1 cellular context compared by ENCODE assay signal in the genomic region with DNA sequence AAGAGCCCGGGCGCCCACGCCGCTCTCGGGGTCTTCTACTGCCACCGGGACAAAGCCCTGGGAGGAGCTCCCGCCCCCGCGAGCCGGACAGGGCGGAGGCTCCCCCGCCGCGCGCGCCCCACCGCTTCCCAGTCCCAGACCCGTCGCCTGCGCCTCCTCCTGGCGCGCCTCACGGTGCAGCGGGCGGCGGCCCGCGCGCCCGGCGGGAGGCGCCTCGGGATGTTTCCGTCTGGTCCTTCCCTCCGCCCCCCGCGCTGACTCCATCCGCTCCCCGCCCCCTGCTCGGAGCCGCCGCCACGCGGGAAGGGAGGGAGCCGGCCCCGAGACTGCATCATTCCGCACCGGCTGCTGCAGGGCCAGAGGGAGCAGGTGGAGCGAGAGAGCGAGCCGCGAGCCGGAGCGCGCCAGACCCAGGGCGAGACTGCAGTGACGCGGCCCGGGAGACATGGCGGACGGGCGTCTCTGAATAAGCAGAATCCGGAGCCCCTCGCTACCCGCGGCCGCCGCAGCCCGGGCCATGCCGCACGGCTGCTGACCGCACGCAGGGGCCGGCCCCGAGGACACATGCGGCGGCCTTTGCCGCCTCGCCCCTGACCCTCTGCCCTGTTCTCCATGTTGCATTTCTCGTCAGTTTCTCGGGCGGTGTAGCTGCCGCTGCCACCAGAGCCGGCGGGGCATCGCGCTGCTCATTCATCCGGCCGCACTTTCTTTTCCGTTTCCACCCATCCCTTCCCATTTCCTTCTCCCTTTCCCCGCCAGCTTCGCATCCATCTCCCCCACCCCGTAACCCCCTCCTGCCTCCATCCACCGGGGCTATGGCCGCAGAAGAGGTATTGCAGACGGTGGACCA.
TF ChIP-seq lines count a peak whose summit lies in the region.

TSS of gene BICD1 (plus strand) at position 331 of the 850 bp plus-strand sequence. CDS start at position 816, 485 bp downstream.

TF ChIP-seq in HEK293, 187 proteins besides CTCF, POLR2A, EP300 and RAD21 (continued from another document and continues in another):
- TF ChIP-seq, protein P1, sequence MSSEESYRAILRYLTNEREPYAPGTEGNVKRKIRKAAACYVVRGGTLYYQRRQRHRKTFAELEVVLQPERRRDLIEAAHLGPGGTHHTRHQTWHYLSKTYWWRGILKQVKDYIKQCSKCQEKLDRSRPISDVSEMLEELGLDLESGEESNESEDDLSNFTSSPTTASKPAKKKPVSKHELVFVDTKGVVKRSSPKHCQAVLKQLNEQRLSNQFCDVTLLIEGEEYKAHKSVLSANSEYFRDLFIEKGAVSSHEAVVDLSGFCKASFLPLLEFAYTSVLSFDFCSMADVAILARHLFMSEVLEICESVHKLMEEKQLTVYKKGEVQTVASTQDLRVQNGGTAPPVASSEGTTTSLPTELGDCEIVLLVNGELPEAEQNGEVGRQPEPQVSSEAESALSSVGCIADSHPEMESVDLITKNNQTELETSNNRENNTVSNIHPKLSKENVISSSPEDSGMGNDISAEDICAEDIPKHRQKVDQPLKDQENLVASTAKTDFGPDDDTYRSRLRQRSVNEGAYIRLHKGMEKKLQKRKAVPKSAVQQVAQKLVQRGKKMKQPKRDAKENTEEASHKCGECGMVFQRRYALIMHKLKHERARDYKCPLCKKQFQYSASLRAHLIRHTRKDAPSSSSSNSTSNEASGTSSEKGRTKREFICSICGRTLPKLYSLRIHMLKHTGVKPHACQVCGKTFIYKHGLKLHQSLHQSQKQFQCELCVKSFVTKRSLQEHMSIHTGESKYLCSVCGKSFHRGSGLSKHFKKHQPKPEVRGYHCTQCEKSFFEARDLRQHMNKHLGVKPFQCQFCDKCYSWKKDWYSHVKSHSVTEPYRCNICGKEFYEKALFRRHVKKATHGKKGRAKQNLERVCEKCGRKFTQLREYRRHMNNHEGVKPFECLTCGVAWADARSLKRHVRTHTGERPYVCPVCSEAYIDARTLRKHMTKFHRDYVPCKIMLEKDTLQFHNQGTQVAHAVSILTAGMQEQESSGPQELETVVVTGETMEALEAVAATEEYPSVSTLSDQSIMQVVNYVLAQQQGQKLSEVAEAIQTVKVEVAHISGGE (tag by site-specific recombination; conservative IDR thresholded peaks at IDR 0.05; ENCODE audit: low read depth): peak; percentile 58; the same call in 1 of the 2 replicates
- TF ChIP-seq ZBTB1 (tag by site-specific recombination; IDR thresholded peaks at IDR 0.05): no peak
- peak; percentile 52; the same call in 1 of the 2 replicates for TF ChIP-seq ZFP69B (tag by site-specific recombination; IDR thresholded peaks at IDR 0.05)
- no peak for TF ChIP-seq GLI4 (tag by site-specific recombination; IDR thresholded peaks at IDR 0.05)
- 0 out of 2 replicates have a peak, but pooled peaks have one; percentile 74 for TF ChIP-seq YY2 (tag by site-specific recombination; IDR thresholded peaks at IDR 0.05)
- no peak for TF ChIP-seq ZNF292 (tag by site-specific recombination; IDR thresholded peaks at IDR 0.05; ENCODE audit: borderline replicate concordance, low read depth)
- no peak; the same call in 1 of the 2 replicates for TF ChIP-seq OVOL3 (tag by site-specific recombination; IDR thresholded peaks at IDR 0.05)
- TF ChIP-seq, protein P2, sequence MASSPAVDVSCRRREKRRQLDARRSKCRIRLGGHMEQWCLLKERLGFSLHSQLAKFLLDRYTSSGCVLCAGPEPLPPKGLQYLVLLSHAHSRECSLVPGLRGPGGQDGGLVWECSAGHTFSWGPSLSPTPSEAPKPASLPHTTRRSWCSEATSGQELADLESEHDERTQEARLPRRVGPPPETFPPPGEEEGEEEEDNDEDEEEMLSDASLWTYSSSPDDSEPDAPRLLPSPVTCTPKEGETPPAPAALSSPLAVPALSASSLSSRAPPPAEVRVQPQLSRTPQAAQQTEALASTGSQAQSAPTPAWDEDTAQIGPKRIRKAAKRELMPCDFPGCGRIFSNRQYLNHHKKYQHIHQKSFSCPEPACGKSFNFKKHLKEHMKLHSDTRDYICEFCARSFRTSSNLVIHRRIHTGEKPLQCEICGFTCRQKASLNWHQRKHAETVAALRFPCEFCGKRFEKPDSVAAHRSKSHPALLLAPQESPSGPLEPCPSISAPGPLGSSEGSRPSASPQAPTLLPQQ (tag by site-specific recombination; IDR thresholded peaks at IDR 0.05): peak; percentile 82
- no peak; the same call in 1 of the 2 replicates for TF ChIP-seq ZNF785 (tag by site-specific recombination; IDR thresholded peaks at IDR 0.05)
- TF ChIP-seq KLF9 (tag by site-specific recombination; IDR thresholded peaks at IDR 0.05; ENCODE audit: low read depth): peak; percentile 82
- no peak for TF ChIP-seq ZBTB7A (tag by site-specific recombination; IDR thresholded peaks at IDR 0.05; ENCODE audit: low read depth)
- no peak for TF ChIP-seq SALL2 (tag by site-specific recombination; IDR thresholded peaks at IDR 0.05; ENCODE audit: borderline replicate concordance)
- TF ChIP-seq ZNF354C (tag by site-specific recombination; IDR thresholded peaks at IDR 0.05; ENCODE audit: borderline replicate concordance, low read depth): no peak
- no peak for TF ChIP-seq REPIN1 (tag by site-specific recombination; IDR thresholded peaks at IDR 0.05; ENCODE audit: low read depth)
- no peak for TF ChIP-seq ZNF768 (tag by site-specific recombination; IDR thresholded peaks at IDR 0.05)
- TF ChIP-seq ZNF701 (tag by site-specific recombination; IDR thresholded peaks at IDR 0.05): no peak
- TF ChIP-seq ZNF214 (tag by site-specific recombination; IDR thresholded peaks at IDR 0.05; ENCODE audit: borderline replicate concordance): no peak
- TF ChIP-seq ZSCAN23 (tag by site-specific recombination; IDR thresholded peaks at IDR 0.05): no peak
- TF ChIP-seq ZNF112 (tag by site-specific recombination; IDR thresholded peaks at IDR 0.05): no peak
- TF ChIP-seq ZNF530 (tag by site-specific recombination; IDR thresholded peaks at IDR 0.05; ENCODE audit: low read depth): no peak
- TF ChIP-seq ZNF776 (tag by site-specific recombination; IDR thresholded peaks at IDR 0.05; ENCODE audit: borderline replicate concordance): no peak
- peak; percentile 73; the same call in 1 of the 2 replicates for TF ChIP-seq KLF8 (tag by site-specific recombination; IDR thresholded peaks at IDR 0.05)
- no peak for TF ChIP-seq PRDM4 (tag by site-specific recombination; IDR thresholded peaks at IDR 0.05)
- TF ChIP-seq ZNF311 (tag by site-specific recombination; IDR thresholded peaks at IDR 0.05; ENCODE audit: borderline replicate concordance): no peak
- TF ChIP-seq ZNF404 (tag by site-specific recombination; IDR thresholded peaks at IDR 0.05): no peak
- TF ChIP-seq ZNF623 (tag by site-specific recombination; IDR thresholded peaks at IDR 0.05): no peak
- no peak for TF ChIP-seq ZNF280C (tag by site-specific recombination; IDR thresholded peaks at IDR 0.05)
- TF ChIP-seq, protein P3, sequence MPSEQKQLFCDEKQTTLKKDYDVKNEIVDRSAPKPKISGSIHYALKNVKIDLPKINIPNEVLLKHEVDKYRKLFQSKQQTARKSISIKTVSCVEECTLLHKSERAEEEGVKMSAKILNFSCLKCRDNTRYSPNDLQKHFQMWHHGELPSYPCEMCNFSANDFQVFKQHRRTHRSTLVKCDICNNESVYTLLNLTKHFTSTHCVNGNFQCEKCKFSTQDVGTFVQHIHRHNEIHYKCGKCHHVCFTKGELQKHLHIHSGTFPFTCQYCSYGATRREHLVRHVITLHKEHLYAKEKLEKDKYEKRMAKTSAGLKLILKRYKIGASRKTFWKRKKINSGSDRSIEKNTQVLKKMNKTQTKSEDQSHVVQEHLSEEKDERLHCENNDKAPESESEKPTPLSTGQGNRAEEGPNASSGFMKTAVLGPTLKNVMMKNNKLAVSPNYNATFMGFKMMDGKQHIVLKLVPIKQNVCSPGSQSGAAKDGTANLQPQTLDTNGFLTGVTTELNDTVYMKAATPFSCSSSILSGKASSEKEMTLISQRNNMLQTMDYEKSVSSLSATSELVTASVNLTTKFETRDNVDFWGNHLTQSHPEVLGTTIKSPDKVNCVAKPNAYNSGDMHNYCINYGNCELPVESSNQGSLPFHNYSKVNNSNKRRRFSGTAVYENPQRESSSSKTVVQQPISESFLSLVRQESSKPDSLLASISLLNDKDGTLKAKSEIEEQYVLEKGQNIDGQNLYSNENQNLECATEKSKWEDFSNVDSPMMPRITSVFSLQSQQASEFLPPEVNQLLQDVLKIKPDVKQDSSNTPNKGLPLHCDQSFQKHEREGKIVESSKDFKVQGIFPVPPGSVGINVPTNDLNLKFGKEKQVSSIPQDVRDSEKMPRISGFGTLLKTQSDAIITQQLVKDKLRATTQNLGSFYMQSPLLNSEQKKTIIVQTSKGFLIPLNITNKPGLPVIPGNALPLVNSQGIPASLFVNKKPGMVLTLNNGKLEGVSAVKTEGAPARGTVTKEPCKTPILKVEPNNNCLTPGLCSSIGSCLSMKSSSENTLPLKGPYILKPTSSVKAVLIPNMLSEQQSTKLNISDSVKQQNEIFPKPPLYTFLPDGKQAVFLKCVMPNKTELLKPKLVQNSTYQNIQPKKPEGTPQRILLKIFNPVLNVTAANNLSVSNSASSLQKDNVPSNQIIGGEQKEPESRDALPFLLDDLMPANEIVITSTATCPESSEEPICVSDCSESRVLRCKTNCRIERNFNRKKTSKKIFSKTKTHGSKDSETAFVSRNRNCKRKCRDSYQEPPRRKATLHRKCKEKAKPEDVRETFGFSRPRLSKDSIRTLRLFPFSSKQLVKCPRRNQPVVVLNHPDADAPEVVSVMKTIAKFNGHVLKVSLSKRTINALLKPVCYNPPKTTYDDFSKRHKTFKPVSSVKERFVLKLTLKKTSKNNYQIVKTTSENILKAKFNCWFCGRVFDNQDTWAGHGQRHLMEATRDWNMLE (tag by site-specific recombination; conservative IDR thresholded peaks at IDR 0.05; ENCODE audit: low read depth): no peak
- TF ChIP-seq TCF7L2 (IDR thresholded peaks at IDR 0.05; ENCODE audit: borderline replicate concordance, low read depth, low read length): no peak
- no peak for TF ChIP-seq ZNF302 (tag by site-specific recombination; IDR thresholded peaks at IDR 0.05; ENCODE audit: low read depth)
- TF ChIP-seq ZNF596 (tag by site-specific recombination; IDR thresholded peaks at IDR 0.05): peak; percentile 93
- peak; percentile 85 for TF ChIP-seq ZFHX2 (tag by site-specific recombination; conservative IDR thresholded peaks at IDR 0.05)
- TF ChIP-seq ZNF830 (tag by site-specific recombination; IDR thresholded peaks at IDR 0.05; ENCODE audit: low read depth): no peak
- no peak for TF ChIP-seq ZNF549 (tag by site-specific recombination; IDR thresholded peaks at IDR 0.05)
- TF ChIP-seq IKZF3 (tag by site-specific recombination; IDR thresholded peaks at IDR 0.05): peak; percentile 100
- TF ChIP-seq YY1 (tag by site-specific recombination; IDR thresholded peaks at IDR 0.05): peak; percentile 79
- no peak; the same call in 1 of the 2 replicates for TF ChIP-seq ZNF394 (tag by site-specific recombination; IDR thresholded peaks at IDR 0.05; ENCODE audit: borderline replicate concordance)
- TF ChIP-seq ZNF37A (tag by site-specific recombination; IDR thresholded peaks at IDR 0.05): no peak
- TF ChIP-seq ZNF654 (tag by site-specific recombination; IDR thresholded peaks at IDR 0.05; ENCODE audit: low read depth): no peak
- TF ChIP-seq ZNF121 (tag by site-specific recombination; IDR thresholded peaks at IDR 0.05): no peak
- peak; percentile 86 for TF ChIP-seq ZNF366 (tag by site-specific recombination; conservative IDR thresholded peaks at IDR 0.05)
- TF ChIP-seq ZNF677 (tag by site-specific recombination; IDR thresholded peaks at IDR 0.05): 0 out of 2 replicates have a peak, but pooled peaks have one; percentile 45
- no peak for TF ChIP-seq ZNF624 (tag by site-specific recombination; IDR thresholded peaks at IDR 0.05)
- no peak for TF ChIP-seq ZNF23 (tag by site-specific recombination; IDR thresholded peaks at IDR 0.05; ENCODE audit: borderline replicate concordance)
- no peak for TF ChIP-seq ZNF544 (tag by site-specific recombination; IDR thresholded peaks at IDR 0.05)
- no peak for TF ChIP-seq ZNF132 (tag by site-specific recombination; IDR thresholded peaks at IDR 0.05; ENCODE audit: borderline replicate concordance)
- TF ChIP-seq TRIM28 (IDR thresholded peaks at IDR 0.05; ENCODE audit: borderline replicate concordance, low read length): no peak
- TF ChIP-seq ZSCAN5A (tag by site-specific recombination; IDR thresholded peaks at IDR 0.05): no peak
